ENCODE assay signal across 12 cellular contexts in genomic region chr12:58916153-58916709, GRCh38. TPM values are rescaled to one million over a fixed set of nuclear protein-coding genes. Genes with fewer than 3 reads are reported as not detected.
DNase-seq lines count a peak whose midpoint lies in the region; ATAC-seq, FAIRE-seq and TF ChIP-seq lines count a peak whose summit lies in the region.
"Had no signal": no experiment of that assay in that cellular context is flagged by ENCODE, and none has a peak within 500 bp of the region (broad histone marks: within the 10 kb centered on the region; RNA-seq: fewer than 3 reads in every experiment).

No MANE protein-coding gene starts in this region.

- TF ChIP-seq POLR2A in prostate gland (IDR thresholded peaks at IDR 0.05) = no peak

- intact Hi-C loops in prostate gland (cut with DNase I) = loop anchor here (10.0 kb wide), 3 partner anchors 169 to 381 kb away; no protein-coding TSS in a partner anchor

- peak; percentile 31 for FAIRE-seq in frontal cortex (lab: Jason Lieb, UNC)

- H3K4me3 ChIP-seq in BJ (ENCODE audit: low read depth, low read length) (peak overlapping the region; percentile 15), adipocyte (ENCODE audit: low read length) (peak overlapping the region; percentile 92), prostate gland (no peak overlapping the region)

- CTCF ChIA-PET in BJ (lab: Yijun Ruan, JAX) = interaction anchor here (0.8 to 2.9 kb wide), 6 partner anchors 11 to 376 kb away, joined by 3 to 13 read pairs (median 4); no protein-coding TSS in a partner anchor

- H3K9ac ChIP-seq in adipocyte (ENCODE audit: low read length) = peak overlapping the region; percentile 94

- no peaks in the 10 kb centered on the region for H3K9me3 ChIP-seq in adipocyte (ENCODE audit: control insufficient read depth, low read length)
- H3K9me3 ChIP-seq in prostate gland = no peaks in the 10 kb centered on the region

- peaks cover 6% of the 10 kb centered on the region for H3K36me3 ChIP-seq in BJ (ENCODE audit: control insufficient read depth, insufficient read depth, low read length)
- peaks cover 30% of the 10 kb centered on the region for H3K36me3 ChIP-seq in adipocyte (ENCODE audit: control insufficient read depth, insufficient read depth, low read length, severe bottlenecking)
- no peaks in the 10 kb centered on the region for H3K36me3 ChIP-seq in prostate gland

- TF ChIP-seq CTCF in BJ (IDR thresholded peaks at IDR 0.05; ENCODE audit: insufficient read depth, low read depth, low read length) = no peak
- TF ChIP-seq CTCF in prostate gland (IDR thresholded peaks at IDR 0.05) = no peak

- H3K27me3 ChIP-seq in BJ (ENCODE audit: control insufficient read depth, insufficient read depth, low read length) = no peaks in the 10 kb centered on the region
- no peaks in the 10 kb centered on the region for H3K27me3 ChIP-seq in adipocyte (replicated peaks; ENCODE audit: control insufficient read depth, insufficient read depth, low read length)
- no peaks in the 10 kb centered on the region for H3K27me3 ChIP-seq in prostate gland (replicated peaks; ENCODE audit: insufficient read depth)

- H3K27ac ChIP-seq in prostate gland (peak overlapping the region; percentile 33 to 89), substantia nigra (ENCODE audit: low read depth, low read length, poor library complexity, severe bottlenecking) (no peak overlapping the region)

- H3K4me1 ChIP-seq in adipocyte (ENCODE audit: control insufficient read depth, insufficient read depth, low read length) (peaks cover 46% of the 10 kb centered on the region), prostate gland (replicated peaks) (peaks cover 3% of the 10 kb centered on the region)

- DNase-seq in BJ (ENCODE audit: low read depth) (no peak), adipocyte (ENCODE audit: low read depth) (peak; percentile 47), frontal cortex (ENCODE audit: low spot score in 2 of 2) (no peak), prostate gland (ENCODE audit: low spot score) (no peak), substantia nigra (lab: John Stamatoyannopoulos, UW) (no peak), NCI-H2196 (lab: John Stamatoyannopoulos, UW; ENCODE audit: unreplicated experiment) (no peak)
- DNase-seq: amniotic stem cell; CD4-positive, CD25-positive, alpha-beta regulatory T cell; naive thymus-derived CD8-positive, alpha-beta T cell had no signal

- ATAC-seq in GM18870 (IDR thresholded peaks at IDR 0.05; ENCODE audit: unreplicated experiment) (no peak), GM19455 (IDR thresholded peaks at IDR 0.05; ENCODE audit: unreplicated experiment) (no peak)
- ATAC-seq: naive thymus-derived CD8-positive, alpha-beta T cell had no signal

- POLR2A ChIA-PET in BJ (lab: Charles Lee) = interaction anchor here (0.7 kb wide), 1 partner anchor 191 kb away, joined by 4 read pairs; no protein-coding TSS in a partner anchor

- 10% methylated on average over 2 of the region's 2 CpGs for WGBS in prostate gland

RNA-seq across cellular contexts. Expression of gene LRIG3, which starts 4.1 kb away (rescaled TPM):
- 33.9 and 34.6 TPM in 2 replicates for polyA plus RNA-seq in BJ (2011; rRNA removed)
- polyA minus RNA-seq in BJ (2011; rRNA and poly(A)+ RNA removed) = 68.7 and 77.4 TPM in 2 replicates
- total RNA-seq in frontal cortex (10.6 TPM), prostate gland (10 to 100 TPM; 25.2 to 31.7 TPM)
- total RNA-seq: activated CD8-positive, alpha-beta memory T cell treated with anti-CD3 and anti-CD28 coated beads for 36 hours; CD4-positive, CD25-positive, alpha-beta regulatory T cell; naive thymus-derived CD8-positive, alpha-beta T cell had no signal
- polyA plus RNA-seq: CD4-positive, CD25-positive, alpha-beta regulatory T cell; naive thymus-derived CD8-positive, alpha-beta T cell had no signal

Comparison
In these comparisons a context has a peak if more than half of its experiments do, and no peak if none do; other contexts are left out.
1. H3K4me3 ChIP-seq: peak in BJ (single experiment) and adipocyte (single experiment); none in prostate gland (0 of 2).